Comparison of ENCODE assay signal across 14 cellular contexts in the genomic region with DNA sequence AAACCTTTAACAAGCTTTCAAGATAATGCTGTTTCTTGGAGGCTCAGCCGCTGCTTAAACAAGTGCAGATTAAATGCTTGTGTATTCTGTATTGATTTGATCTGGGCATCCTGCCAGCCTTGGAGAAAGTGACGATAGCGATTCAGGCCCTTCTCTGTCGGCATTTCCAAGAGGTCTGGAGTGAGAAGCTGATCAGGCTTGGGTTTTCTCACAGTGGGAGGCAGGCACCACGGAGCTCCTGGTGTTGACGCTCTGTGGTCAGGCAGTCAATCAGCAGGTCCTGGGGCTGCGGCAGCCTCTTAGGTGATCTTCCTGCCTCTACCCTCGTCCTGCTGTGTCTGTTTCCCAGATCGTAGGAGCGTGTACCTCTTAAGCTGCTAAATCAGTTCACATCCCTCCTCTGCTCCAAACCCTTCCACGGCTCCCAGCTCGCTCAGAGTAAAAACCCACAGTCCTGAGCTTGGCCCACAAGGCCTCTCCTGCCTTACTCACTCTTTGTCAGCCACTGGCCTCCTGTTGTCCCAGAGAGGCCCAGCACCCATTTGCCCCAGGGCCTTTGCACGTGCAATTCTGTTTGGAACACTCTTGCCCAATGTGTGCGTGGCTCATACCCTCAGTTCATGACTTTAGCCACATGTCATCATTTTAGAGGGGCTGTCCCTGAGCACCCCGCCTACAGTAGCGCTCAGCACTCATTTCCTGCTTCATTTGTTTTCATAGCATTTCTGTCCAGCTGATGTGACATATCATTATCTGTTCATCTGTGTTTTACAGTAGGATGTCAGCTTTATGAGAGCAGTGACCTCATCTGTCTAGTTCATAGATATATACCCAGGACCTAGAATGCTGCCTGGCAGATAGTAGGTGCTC. TPM values are rescaled to one million over a fixed set of nuclear protein-coding genes. Genes with fewer than 3 reads are reported as not detected.
DNase-seq lines count a peak whose midpoint lies in the region; ATAC-seq, FAIRE-seq and TF ChIP-seq lines count a peak whose summit lies in the region.
"Had no signal": no experiment of that assay in that cellular context is flagged by ENCODE, and none has a peak within 500 bp of the region (broad histone marks: within the 10 kb centered on the region; RNA-seq: fewer than 3 reads in every experiment).

No MANE protein-coding gene starts in this region.

- H3K4me1 ChIP-seq in breast epithelium (no peaks in the 10 kb centered on the region), thyroid gland (no peaks in the 10 kb centered on the region)
- H3K4me1 ChIP-seq: gastroesophageal sphincter had no signal

- DNase-seq in MCF 10A (ENCODE audit: unreplicated experiment): peak; percentile 56
- DNase-seq in breast epithelium (ENCODE audit: low spot score in 2 of 2): no peak
- DNase-seq in NCI-H345 (lab: John Stamatoyannopoulos, UW): peak; percentile 57
- peak; percentile 3 for DNase-seq in bronchial epithelial cell (ENCODE audit: low read depth)
- peak; percentile 5 to 10 for DNase-seq in thyroid gland
- no peak for DNase-seq in GM13977 (ENCODE audit: low spot score)
- DNase-seq in left ventricle myocardium superior: no peak
- no peak for DNase-seq in SK-N-DZ (ENCODE audit: low spot score)
- DNase-seq: activated naive CD8-positive, alpha-beta T cell treated with anti-CD3 and anti-CD28 coated beads, Interleukin-2, amount 10 ng/mL, durations not matched to agents 7 days and 5 days; Kasumi-1 had no signal

- no peak for ATAC-seq in left ventricle myocardium superior
- ATAC-seq: gastroesophageal sphincter had no signal

- H3K4me3 Mint-ChIP-seq in MCF 10A (ENCODE audit: unreplicated experiment): no peak overlapping the region
- H3K4me3 Mint-ChIP-seq: activated naive CD8-positive, alpha-beta T cell treated with anti-CD3 and anti-CD28 coated beads, Interleukin-2, amount 10 ng/mL, durations not matched to agents 7 days and 5 days; T-helper 1 cell treated with Interleukin-12 subunit alpha and Interleukin-12 subunit beta and Interleukin-4 antibody, amounts not matched to agents 30 μg/mL and 1 μg/mL, for 36 hours had no signal

- no peaks in the 10 kb centered on the region for H3K36me3 Mint-ChIP-seq in MCF 10A (ENCODE audit: insufficient read depth, unreplicated experiment)
- H3K36me3 Mint-ChIP-seq: activated naive CD8-positive, alpha-beta T cell treated with anti-CD3 and anti-CD28 coated beads, Interleukin-2, amount 10 ng/mL, durations not matched to agents 7 days and 5 days had no signal

- 61 to 64% methylated on average over 15 to 16 of the region's 16 CpGs for WGBS in thyroid gland, 2 donors

- H3K27ac Mint-ChIP-seq in MCF 10A (ENCODE audit: low read depth, unreplicated experiment): no peak overlapping the region
- H3K27ac Mint-ChIP-seq: activated naive CD8-positive, alpha-beta T cell treated with anti-CD3 and anti-CD28 coated beads, Interleukin-2, amount 10 ng/mL, durations not matched to agents 7 days and 5 days; T-helper 1 cell treated with Interleukin-12 subunit alpha and Interleukin-12 subunit beta and Interleukin-4 antibody, amounts not matched to agents 30 μg/mL and 1 μg/mL, for 36 hours had no signal

- H3K4me1 Mint-ChIP-seq in MCF 10A (ENCODE audit: insufficient read depth, unreplicated experiment): peaks cover 4% of the 10 kb centered on the region
- H3K4me1 Mint-ChIP-seq: activated naive CD8-positive, alpha-beta T cell treated with anti-CD3 and anti-CD28 coated beads, Interleukin-2, amount 10 ng/mL, durations not matched to agents 7 days and 5 days had no signal

- CTCF ChIA-PET in MCF 10A (lab: Yijun Ruan, JAX): interaction anchor here (0.6 kb wide), 1 partner anchor 353 kb away, joined by 3 read pairs; no protein-coding TSS in a partner anchor

- H3K27me3 ChIP-seq in breast epithelium: peaks cover 0 to 26% of the 10 kb centered on the region in 2 donors
- no peaks in the 10 kb centered on the region for H3K27me3 ChIP-seq in bronchial epithelial cell (ENCODE audit: control insufficient read depth, insufficient read depth, low read length)
- no peaks in the 10 kb centered on the region for H3K27me3 ChIP-seq in thyroid gland

- H3K27me3 Mint-ChIP-seq in MCF 10A (ENCODE audit: insufficient read depth, unreplicated experiment): no peaks in the 10 kb centered on the region

- no peaks in the 10 kb centered on the region for H3K36me3 ChIP-seq in breast epithelium
- H3K36me3 ChIP-seq in bronchial epithelial cell (ENCODE audit: control insufficient read depth, insufficient read depth, low read length): no peaks in the 10 kb centered on the region
- H3K36me3 ChIP-seq in thyroid gland: no peaks in the 10 kb centered on the region
- H3K36me3 ChIP-seq: gastroesophageal sphincter had no signal

- in situ Hi-C loops in GM13977 (cut with MboI; ENCODE audit: low pct_unique_long_range_greater_than_20kb, low sequenced_read_pairs, unreplicated experiment): no loop called here

- no peak overlapping the region for H3K27ac ChIP-seq in breast epithelium
- no peak overlapping the region for H3K27ac ChIP-seq in thyroid gland
- H3K27ac ChIP-seq: gastroesophageal sphincter had no signal

- TF ChIP-seq POLR2A in breast epithelium (IDR thresholded peaks at IDR 0.05) (no peak), thyroid gland (IDR thresholded peaks at IDR 0.05) (no peak)

- POLR2A ChIA-PET in MCF 10A (lab: Yijun Ruan, JAX): interaction anchor here (0.6 kb wide), 1 partner anchor 72 kb away, joined by 3 read pairs; no protein-coding TSS in a partner anchor

- H3K4me3 ChIP-seq in breast epithelium: no peak overlapping the region
- no peak overlapping the region for H3K4me3 ChIP-seq in bronchial epithelial cell (ENCODE audit: low read depth, low read length)
- no peak overlapping the region for H3K4me3 ChIP-seq in thyroid gland (replicated peaks in 1 of 3)
- H3K4me3 ChIP-seq: gastroesophageal sphincter had no signal

- no peaks in the 10 kb centered on the region for H3K9me3 Mint-ChIP-seq in MCF 10A (ENCODE audit: unreplicated experiment)
- H3K9me3 Mint-ChIP-seq: activated naive CD8-positive, alpha-beta T cell treated with anti-CD3 and anti-CD28 coated beads, Interleukin-2, amount 10 ng/mL, durations not matched to agents 7 days and 5 days; T-helper 1 cell treated with Interleukin-12 subunit alpha and Interleukin-12 subunit beta and Interleukin-4 antibody, amounts not matched to agents 30 μg/mL and 1 μg/mL, for 36 hours had no signal

- no peak for FAIRE-seq in bronchial epithelial cell (lab: Jason Lieb, UNC)
- FAIRE-seq: keratinocyte had no signal

- no peak for TF ChIP-seq CTCF in MCF 10A (IDR thresholded peaks at IDR 0.05; ENCODE audit: unreplicated experiment)
- TF ChIP-seq CTCF in breast epithelium (IDR thresholded peaks at IDR 0.05): no peak
- TF ChIP-seq CTCF in bronchial epithelial cell (IDR thresholded peaks at IDR 0.05; ENCODE audit: insufficient read depth, low read length, severe bottlenecking): no peak
- TF ChIP-seq CTCF in thyroid gland (IDR thresholded peaks at IDR 0.05): no peak
- TF ChIP-seq CTCF in GM13977 (IDR thresholded peaks at IDR 0.05; ENCODE audit: extremely low read depth, insufficient read depth, missing control alignments): no peak

- intact Hi-C loops in MCF 10A (cut with micrococcal nuclease) (no loop called here), breast epithelium (cut with DNase I; ENCODE audit: low total_unique reads) (no loop called here), thyroid gland (cut with DNase I) (no loop called here), left ventricle myocardium superior (cut with micrococcal nuclease) (no loop called here)

- BruUV-seq in MCF 10A (replicated peaks; lab: Mats Ljungman, UMichigan): no TSS peak

- peaks cover 0 to 3% of the 10 kb centered on the region in 2 donors for H3K9me3 ChIP-seq in breast epithelium
- no peaks in the 10 kb centered on the region for H3K9me3 ChIP-seq in thyroid gland
- H3K9me3 ChIP-seq: gastroesophageal sphincter had no signal

RNA-seq across cellular contexts. Expression of gene TMEM132B, which starts 34.5 kb away (rescaled TPM):
- total RNA-seq in MCF 10A (2022) (0.26 and 0.69 TPM in 2 replicates), breast epithelium (under 1 TPM; under 0.01 to 0.48 (median 0.44) TPM), bronchial epithelial cell (0.53 and 0.77 TPM in 2 replicates), thyroid gland (10 to 100 TPM in 1 of 4 donors, 1 to 10 TPM in 3; 4.4 to 10.1 (median 6.8) TPM), left ventricle myocardium superior (4.2 TPM)
- not detected in 2 replicates for polyA plus RNA-seq in SK-N-DZ (2014; cell fraction: cytosol; rRNA removed)
- polyA plus RNA-seq in SK-N-DZ (2014; cell fraction: nucleus; rRNA removed): 0.09 TPM in 1 of 2 replicates, not detected in the other
- total RNA-seq: activated CD8-positive, alpha-beta memory T cell treated with anti-CD3 and anti-CD28 coated beads for 36 hours; activated naive CD8-positive, alpha-beta T cell treated with anti-CD3 and anti-CD28 coated beads, Interleukin-2, amount 10 ng/mL, durations not matched to agents 7 days and 5 days had no signal

Comparison
In these comparisons a context has a peak if more than half of its experiments do, and no peak if none do; other contexts are left out.
1. DNase-seq: peak in MCF 10A (single experiment), NCI-H345 (single experiment), bronchial epithelial cell (single experiment) and thyroid gland (2 of 2); none in breast epithelium (0 of 2), GM13977 (single experiment), left ventricle myocardium superior (single experiment) and SK-N-DZ (single experiment).